8 cellular contexts compared by ENCODE assay signal in the genomic region with DNA sequence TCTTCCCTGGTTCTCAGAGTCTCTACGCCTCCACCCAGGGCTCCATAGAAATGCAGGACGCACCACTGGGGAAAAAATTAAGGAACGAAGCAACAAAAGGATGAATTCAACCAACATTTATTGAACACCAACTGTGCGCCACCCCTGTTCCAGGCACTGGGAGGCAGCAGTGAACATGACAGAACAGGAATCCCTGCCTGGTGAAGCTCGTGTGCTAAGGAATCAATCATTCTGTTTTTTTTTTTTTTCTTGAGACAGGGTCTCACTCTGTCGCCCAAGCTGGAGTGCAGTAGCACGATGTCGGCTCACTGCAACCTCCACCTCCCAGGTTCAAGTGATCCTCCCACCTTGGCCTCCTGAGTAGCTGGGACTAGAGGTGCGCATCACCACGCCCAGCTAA. TPM values are rescaled to one million over a fixed set of nuclear protein-coding genes. Genes with fewer than 3 reads are reported as not detected.
DNase-seq lines count a peak whose midpoint lies in the region; TF ChIP-seq lines count a peak whose summit lies in the region.
"Had no signal": no experiment of that assay in that cellular context is flagged by ENCODE, and none has a peak within 500 bp of the region (broad histone marks: within the 10 kb centered on the region; RNA-seq: fewer than 3 reads in every experiment).

No MANE protein-coding gene starts in this region.

- TF ChIP-seq CTCF in AG04450 (IDR thresholded peaks at IDR 0.05; ENCODE audit: low read depth, low read length) (peak; percentile 19; the same call in 1 of the 2 replicates), brain (conservative IDR thresholded peaks at IDR 0.05) (no peak)

- H3K27ac Mint-ChIP-seq in brain, result peak overlapping the region in 4 of 5 experiments; percentile 79 to 96 (median 82)

- peaks cover 10% of the 10 kb centered on the region for H3K36me3 Mint-ChIP-seq in brain

- H3K9me3 ChIP-seq in AG04450 (ENCODE audit: control insufficient read depth, insufficient read depth, low read length) (no peaks in the 10 kb centered on the region), MG63 (no peaks in the 10 kb centered on the region)
- H3K9me3 ChIP-seq: ascending aorta had no signal

- CTCF ChIA-PET in AG04450 (lab: Charles Lee), result no interaction called here
- CTCF ChIA-PET in HEK293T (lab: Yijun Ruan, JAX), result no interaction called here

- peak overlapping the region in 4 of 5 experiments; percentile 20 to 64 (median 56) for H3K4me3 Mint-ChIP-seq in brain

- POLR2A ChIA-PET in AG04450 (lab: Yijun Ruan, JAX), result no interaction called here
- POLR2A ChIA-PET in HEK293T (lab: Yijun Ruan, JAX), result interaction anchor here (1.2 kb wide), 1 partner anchor 34 kb away, joined by 3 read pairs; no protein-coding TSS in a partner anchor

- no peak overlapping the region for H3K27ac ChIP-seq in AG04450 (ENCODE audit: low read depth, low read length)
- H3K27ac ChIP-seq: ascending aorta had no signal

- peaks cover 3% of the 10 kb centered on the region for H3K27me3 Mint-ChIP-seq in brain

- peaks cover 0 to 16% (median 0%) of the 10 kb centered on the region in 5 experiments for H3K9me3 Mint-ChIP-seq in brain

- H3K4me3 ChIP-seq in AG04450 (ENCODE audit: low read depth, low read length), result no peak overlapping the region
- no peak overlapping the region for H3K4me3 ChIP-seq in MG63
- H3K4me3 ChIP-seq: ascending aorta had no signal

- peaks cover 34% of the 10 kb centered on the region for H3K4me1 Mint-ChIP-seq in brain

- H3K36me3 ChIP-seq in MG63, result no peaks in the 10 kb centered on the region
- H3K36me3 ChIP-seq: ascending aorta had no signal

- DNase-seq in AG04450 (ENCODE audit: low read depth, low spot score) (no peak), HEK293T (ENCODE audit: extremely low spot score) (peak; percentile 31), MG63 (no peak), NCI-H2107 treated with DMSO at 0.1 percent for 48 hours (lab: John Stamatoyannopoulos, UW; ENCODE audit: unreplicated experiment) (no peak)
- no peak for DNase-seq in activated effector memory CD4-positive, alpha-beta T cell treated with Interleukin-2 at 50 U/mL for 16 hours
- DNase-seq: Right ventricle myocardium superior had no signal

- H3K27me3 ChIP-seq in AG04450 (ENCODE audit: control insufficient read depth, insufficient read depth, low read length) (no peaks in the 10 kb centered on the region), MG63 (no peaks in the 10 kb centered on the region)
- H3K27me3 ChIP-seq: ascending aorta had no signal

TF ChIP-seq in HEK293T, 16 proteins besides CTCF, POLR2A, EP300 and RAD21:
- TF ChIP-seq, protein P1, sequence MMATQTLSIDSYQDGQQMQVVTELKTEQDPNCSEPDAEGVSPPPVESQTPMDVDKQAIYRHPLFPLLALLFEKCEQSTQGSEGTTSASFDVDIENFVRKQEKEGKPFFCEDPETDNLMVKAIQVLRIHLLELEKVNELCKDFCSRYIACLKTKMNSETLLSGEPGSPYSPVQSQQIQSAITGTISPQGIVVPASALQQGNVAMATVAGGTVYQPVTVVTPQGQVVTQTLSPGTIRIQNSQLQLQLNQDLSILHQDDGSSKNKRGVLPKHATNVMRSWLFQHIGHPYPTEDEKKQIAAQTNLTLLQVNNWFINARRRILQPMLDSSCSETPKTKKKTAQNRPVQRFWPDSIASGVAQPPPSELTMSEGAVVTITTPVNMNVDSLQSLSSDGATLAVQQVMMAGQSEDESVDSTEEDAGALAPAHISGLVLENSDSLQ (IDR thresholded peaks at IDR 0.05), result peak; percentile 59; the same call in 1 of the 2 replicates
- TF ChIP-seq FOXA1 (IDR thresholded peaks at IDR 0.05) (no peak), ZNF384 (IDR thresholded peaks at IDR 0.05) (peak; percentile 83)

RNA-seq across cellular contexts. Expression of a gene that starts 1.9 kb away (rescaled TPM):
- polyA plus RNA-seq in AG04450 (2011; rRNA removed) (19.7 and 26.3 TPM in 2 replicates), brain (ENCODE audit: insufficient read depth, low read depth, low replicate concordance) (48.7 TPM)
- polyA minus RNA-seq in AG04450 (2011; rRNA and poly(A)+ RNA removed), result 18.3 and 19.3 TPM in 2 replicates
- 55.3 and 76.6 TPM in 2 replicates for total RNA-seq in MG63 (2014; rRNA removed; shearing (Covaris generic); ENCODE audit: low replicate concordance)

RNA-seq across cellular contexts. Expression of a gene that starts 4.1 kb away (rescaled TPM):
- 19.1 and 22.3 TPM in 2 replicates for polyA plus RNA-seq in AG04450 (2011; rRNA removed)
- 33.1 and 44.6 TPM in 2 replicates for polyA minus RNA-seq in AG04450 (2011; rRNA and poly(A)+ RNA removed)
- 26.5 TPM for polyA plus RNA-seq in brain (ENCODE audit: insufficient read depth, low read depth, low replicate concordance)
- total RNA-seq in MG63 (2014; rRNA removed; shearing (Covaris generic); ENCODE audit: low replicate concordance), result 0.79 and 2.0 TPM in 2 replicates

RNA-seq across cellular contexts. Expression of a gene that starts 34.7 kb away (rescaled TPM):
- polyA plus RNA-seq in AG04450 (2011; rRNA removed) (8.4 and 11.6 TPM in 2 replicates), brain (ENCODE audit: insufficient read depth, low read depth, low replicate concordance) (15.9 TPM)
- polyA minus RNA-seq in AG04450 (2011; rRNA and poly(A)+ RNA removed), result 9.0 and 10.5 TPM in 2 replicates
- 1.6 and 11.2 TPM in 2 replicates for total RNA-seq in MG63 (2014; rRNA removed; shearing (Covaris generic); ENCODE audit: low replicate concordance)

RNA-seq across cellular contexts. Expression of a gene that starts 47.5 kb away (rescaled TPM):
- polyA plus RNA-seq in AG04450 (2011; rRNA removed) (19.8 and 23.8 TPM in 2 replicates), brain (ENCODE audit: insufficient read depth, low read depth, low replicate concordance) (131 TPM)
- polyA minus RNA-seq in AG04450 (2011; rRNA and poly(A)+ RNA removed), result 35.1 and 41.7 TPM in 2 replicates
- total RNA-seq in MG63 (2014; rRNA removed; shearing (Covaris generic); ENCODE audit: low replicate concordance), result 15.9 and 32.9 TPM in 2 replicates
